28 cellular contexts compared by ENCODE assay signal in genomic region chr9:10104796-10105195, GRCh38.
"Had no signal": no experiment of that assay in that cellular context is flagged by ENCODE, and none has a peak within 500 bp of the region (broad histone marks: within the 10 kb centered on the region; RNA-seq: fewer than 3 reads in every experiment).

No MANE protein-coding gene starts in this region.

- ATAC-seq: effector memory CD8-positive, alpha-beta T cell; esophagus mucosa; foreskin keratinocyte; gastrocnemius medialis; gastroesophageal sphincter; heart left ventricle; heart right ventricle had no signal

- H3K9me3 ChIP-seq: colonic mucosa, esophagus muscularis mucosa, esophagus squamous epithelium, gastrocnemius medialis, gastroesophageal sphincter, heart left ventricle, heart right ventricle had no signal

- H3K4me1 ChIP-seq: colonic mucosa, esophagus muscularis mucosa, esophagus squamous epithelium, foreskin keratinocyte, gastrocnemius medialis, gastroesophageal sphincter had no signal

- H3K27me3 ChIP-seq: colonic mucosa, dorsolateral prefrontal cortex, esophagus muscularis mucosa, esophagus squamous epithelium, foreskin keratinocyte, gastrocnemius medialis, gastroesophageal sphincter, heart left ventricle, heart right ventricle had no signal

- FAIRE-seq: colon, endometrium, endothelial cell of umbilical vein, frontal cortex had no signal

- H3K27ac ChIP-seq: colonic mucosa, coronary artery, dorsolateral prefrontal cortex, epithelial cell of prostate, esophagus muscularis mucosa, esophagus squamous epithelium, foreskin keratinocyte, gastrocnemius medialis, gastroesophageal sphincter, heart left ventricle, heart right ventricle had no signal

- H3K36me3 ChIP-seq: colonic mucosa, esophagus muscularis mucosa, esophagus squamous epithelium, gastrocnemius medialis, gastroesophageal sphincter, heart left ventricle, heart right ventricle had no signal

- H3K4me3 ChIP-seq: colonic mucosa, coronary artery, dorsolateral prefrontal cortex, esophagus muscularis mucosa, esophagus squamous epithelium, gastrocnemius medialis, gastroesophageal sphincter, heart left ventricle, heart right ventricle had no signal

- DNase-seq: colonic mucosa; cortex of kidney; dermis blood vessel endothelial cell; dorsolateral prefrontal cortex; effector CD4-positive, alpha-beta T cell; effector CD8-positive, alpha-beta T cell; effector memory CD4-positive, alpha-beta T cell; effector memory CD8-positive, alpha-beta T cell; endodermal cell; erythroblast; esophagus squamous epithelium; foreskin fibroblast; foreskin keratinocyte; foreskin melanocyte; gastrocnemius medialis; glutamatergic neuron; head of caudate nucleus; heart left ventricle; heart right ventricle had no signal
